1 cellular context compared by ENCODE assay signal in genomic region chr20:45340236-45340847, GRCh38.
TF ChIP-seq lines count a peak whose summit lies in the region.

No MANE protein-coding gene starts in this region.

TF ChIP-seq in HepG2, 621 proteins besides CTCF, POLR2A, EP300 and RAD21 (continued from another document and continues in another):
- TF ChIP-seq, protein P1, sequence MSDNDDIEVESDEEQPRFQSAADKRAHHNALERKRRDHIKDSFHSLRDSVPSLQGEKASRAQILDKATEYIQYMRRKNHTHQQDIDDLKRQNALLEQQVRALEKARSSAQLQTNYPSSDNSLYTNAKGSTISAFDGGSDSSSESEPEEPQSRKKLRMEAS (IDR thresholded peaks at IDR 0.05): peak; percentile 51; the same call in 1 of the 2 replicates
- TF ChIP-seq NFYB (CRISPR knock-in tag; IDR thresholded peaks at IDR 0.05): no peak; the same call in 1 of the 2 replicates
- no peak for TF ChIP-seq POLR2G (IDR thresholded peaks at IDR 0.05; ENCODE audit: low read depth, low read length)
- TF ChIP-seq POGK (CRISPR knock-in tag; conservative IDR thresholded peaks at IDR 0.05): no peak
- 0 out of 2 replicates have a peak, but pooled peaks have one; percentile 55 for TF ChIP-seq HDAC6 (IDR thresholded peaks at IDR 0.05; ENCODE audit: low read depth, low read length)
- TF ChIP-seq, protein P2, sequence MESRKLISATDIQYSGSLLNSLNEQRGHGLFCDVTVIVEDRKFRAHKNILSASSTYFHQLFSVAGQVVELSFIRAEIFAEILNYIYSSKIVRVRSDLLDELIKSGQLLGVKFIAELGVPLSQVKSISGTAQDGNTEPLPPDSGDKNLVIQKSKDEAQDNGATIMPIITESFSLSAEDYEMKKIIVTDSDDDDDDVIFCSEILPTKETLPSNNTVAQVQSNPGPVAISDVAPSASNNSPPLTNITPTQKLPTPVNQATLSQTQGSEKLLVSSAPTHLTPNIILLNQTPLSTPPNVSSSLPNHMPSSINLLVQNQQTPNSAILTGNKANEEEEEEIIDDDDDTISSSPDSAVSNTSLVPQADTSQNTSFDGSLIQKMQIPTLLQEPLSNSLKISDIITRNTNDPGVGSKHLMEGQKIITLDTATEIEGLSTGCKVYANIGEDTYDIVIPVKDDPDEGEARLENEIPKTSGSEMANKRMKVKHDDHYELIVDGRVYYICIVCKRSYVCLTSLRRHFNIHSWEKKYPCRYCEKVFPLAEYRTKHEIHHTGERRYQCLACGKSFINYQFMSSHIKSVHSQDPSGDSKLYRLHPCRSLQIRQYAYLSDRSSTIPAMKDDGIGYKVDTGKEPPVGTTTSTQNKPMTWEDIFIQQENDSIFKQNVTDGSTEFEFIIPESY (CRISPR knock-in tag; IDR thresholded peaks at IDR 0.05): peak; percentile 90
- TF ChIP-seq ZNF432 (CRISPR knock-in tag; IDR thresholded peaks at IDR 0.05; ENCODE audit: borderline replicate concordance): no peak
- TF ChIP-seq REST (IDR thresholded peaks at IDR 0.05; ENCODE audit: borderline replicate concordance in 1 of 2, low read depth in 1 of 2, low read length in 2 of 2): no peak
- no peak for TF ChIP-seq ZZZ3 (CRISPR knock-in tag; IDR thresholded peaks at IDR 0.05; ENCODE audit: borderline replicate concordance)
- TF ChIP-seq ZNF564 (CRISPR knock-in tag; IDR thresholded peaks at IDR 0.05): no peak
- TF ChIP-seq ZNF547 (CRISPR knock-in tag; IDR thresholded peaks at IDR 0.05): no peak
- TF ChIP-seq SETDB1 (CRISPR knock-in tag; IDR thresholded peaks at IDR 0.05; ENCODE audit: borderline replicate concordance): no peak
- TF ChIP-seq ZNF253 (CRISPR knock-in tag; IDR thresholded peaks at IDR 0.05; ENCODE audit: borderline replicate concordance): no peak
- no peak for TF ChIP-seq ZNF709 (CRISPR knock-in tag; IDR thresholded peaks at IDR 0.05)
- TF ChIP-seq ZNF256 (CRISPR knock-in tag; conservative IDR thresholded peaks at IDR 0.05): no peak
- TF ChIP-seq KLF16 (CRISPR knock-in tag; IDR thresholded peaks at IDR 0.05): no peak; a peak in 1 of 4 replicates
- 0 out of 2 replicates have a peak, but pooled peaks have one; percentile 54 for TF ChIP-seq ZNF331 (CRISPR knock-in tag; IDR thresholded peaks at IDR 0.05)
- peak; percentile 77 for TF ChIP-seq SOX13 (IDR thresholded peaks at IDR 0.05)
- peak in 1 of 2 experiments; percentile 98; a peak in 2 of 4 replicates for TF ChIP-seq SOX13 (CRISPR knock-in tag; conservative IDR thresholded peaks at IDR 0.05 in 1 of 2, IDR thresholded peaks at IDR 0.05 in 1 of 2)
- peak; percentile 89 for TF ChIP-seq FOXO1 (CRISPR knock-in tag; IDR thresholded peaks at IDR 0.05)
- TF ChIP-seq, protein P3, sequence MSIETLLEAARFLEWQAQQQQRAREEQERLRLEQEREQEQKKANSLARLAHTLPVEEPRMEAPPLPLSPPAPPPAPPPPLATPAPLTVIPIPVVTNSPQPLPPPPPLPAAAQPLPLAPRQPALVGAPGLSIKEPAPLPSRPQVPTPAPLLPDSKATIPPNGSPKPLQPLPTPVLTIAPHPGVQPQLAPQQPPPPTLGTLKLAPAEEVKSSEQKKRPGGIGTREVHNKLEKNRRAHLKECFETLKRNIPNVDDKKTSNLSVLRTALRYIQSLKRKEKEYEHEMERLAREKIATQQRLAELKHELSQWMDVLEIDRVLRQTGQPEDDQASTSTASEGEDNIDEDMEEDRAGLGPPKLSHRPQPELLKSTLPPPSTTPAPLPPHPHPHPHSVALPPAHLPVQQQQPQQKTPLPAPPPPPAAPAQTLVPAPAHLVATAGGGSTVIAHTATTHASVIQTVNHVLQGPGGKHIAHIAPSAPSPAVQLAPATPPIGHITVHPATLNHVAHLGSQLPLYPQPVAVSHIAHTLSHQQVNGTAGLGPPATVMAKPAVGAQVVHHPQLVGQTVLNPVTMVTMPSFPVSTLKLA (IDR thresholded peaks at IDR 0.05): no peak
- TF ChIP-seq HOXA3 (CRISPR knock-in tag; IDR thresholded peaks at IDR 0.05): no peak; the same call in 1 of the 2 replicates
- TF ChIP-seq ZNF780A (CRISPR knock-in tag; IDR thresholded peaks at IDR 0.05): no peak
- TF ChIP-seq MZF1 (CRISPR knock-in tag; IDR thresholded peaks at IDR 0.05; ENCODE audit: borderline replicate concordance): no peak
- no peak for TF ChIP-seq ATF7-NPFF (CRISPR knock-in tag; IDR thresholded peaks at IDR 0.05; ENCODE audit: low read depth)
- no peak for TF ChIP-seq SMAD1 (CRISPR knock-in tag; IDR thresholded peaks at IDR 0.05; ENCODE audit: borderline replicate concordance, low read depth)
- no peak for TF ChIP-seq PAF1 (CRISPR knock-in tag; IDR thresholded peaks at IDR 0.05)
- TF ChIP-seq ZNF281 (CRISPR knock-in tag; IDR thresholded peaks at IDR 0.05; ENCODE audit: borderline replicate concordance): no peak
- TF ChIP-seq FOXO4 (CRISPR knock-in tag; conservative IDR thresholded peaks at IDR 0.05): no peak
- TF ChIP-seq ZFY (CRISPR knock-in tag; IDR thresholded peaks at IDR 0.05): no peak
- TF ChIP-seq, protein P4, sequence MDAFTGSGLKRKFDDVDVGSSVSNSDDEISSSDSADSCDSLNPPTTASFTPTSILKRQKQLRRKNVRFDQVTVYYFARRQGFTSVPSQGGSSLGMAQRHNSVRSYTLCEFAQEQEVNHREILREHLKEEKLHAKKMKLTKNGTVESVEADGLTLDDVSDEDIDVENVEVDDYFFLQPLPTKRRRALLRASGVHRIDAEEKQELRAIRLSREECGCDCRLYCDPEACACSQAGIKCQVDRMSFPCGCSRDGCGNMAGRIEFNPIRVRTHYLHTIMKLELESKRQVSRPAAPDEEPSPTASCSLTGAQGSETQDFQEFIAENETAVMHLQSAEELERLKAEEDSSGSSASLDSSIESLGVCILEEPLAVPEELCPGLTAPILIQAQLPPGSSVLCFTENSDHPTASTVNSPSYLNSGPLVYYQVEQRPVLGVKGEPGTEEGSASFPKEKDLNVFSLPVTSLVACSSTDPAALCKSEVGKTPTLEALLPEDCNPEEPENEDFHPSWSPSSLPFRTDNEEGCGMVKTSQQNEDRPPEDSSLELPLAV (CRISPR knock-in tag; conservative IDR thresholded peaks at IDR 0.05; ENCODE audit: low read depth): no peak
- TF ChIP-seq THAP9 (CRISPR knock-in tag; IDR thresholded peaks at IDR 0.05; ENCODE audit: borderline replicate concordance): no peak
- TF ChIP-seq ZNF839 (CRISPR knock-in tag; IDR thresholded peaks at IDR 0.05; ENCODE audit: borderline replicate concordance): no peak
- TF ChIP-seq ZSCAN20 (CRISPR knock-in tag; IDR thresholded peaks at IDR 0.05; ENCODE audit: borderline replicate concordance): no peak
- TF ChIP-seq ZNF350 (CRISPR knock-in tag; IDR thresholded peaks at IDR 0.05; ENCODE audit: borderline replicate concordance, low read depth): no peak
- TF ChIP-seq PHF5A (CRISPR knock-in tag; IDR thresholded peaks at IDR 0.05; ENCODE audit: low read depth, unreplicated experiment): peak; percentile 38
- peak; percentile 91 for TF ChIP-seq FOXA3 (CRISPR knock-in tag; IDR thresholded peaks at IDR 0.05)
- TF ChIP-seq, protein P5, sequence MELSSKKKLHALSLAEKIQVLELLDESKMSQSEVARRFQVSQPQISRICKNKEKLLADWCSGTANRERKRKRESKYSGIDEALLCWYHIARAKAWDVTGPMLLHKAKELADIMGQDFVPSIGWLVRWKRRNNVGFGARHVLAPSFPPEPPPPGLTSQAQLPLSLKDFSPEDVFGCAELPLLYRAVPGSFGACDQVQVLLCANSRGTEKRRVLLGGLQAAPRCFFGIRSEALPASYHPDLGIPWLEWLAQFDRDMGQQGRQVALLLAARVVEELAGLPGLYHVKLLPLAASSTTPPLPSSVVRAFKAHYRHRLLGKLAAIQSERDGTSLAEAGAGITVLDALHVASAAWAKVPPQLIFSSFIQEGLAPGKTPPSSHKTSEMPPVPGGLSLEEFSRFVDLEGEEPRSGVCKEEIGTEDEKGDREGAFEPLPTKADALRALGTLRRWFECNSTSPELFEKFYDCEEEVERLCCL (CRISPR knock-in tag; IDR thresholded peaks at IDR 0.05; ENCODE audit: borderline replicate concordance): peak; percentile 84; the same call in 1 of the 2 replicates
- TF ChIP-seq BORCS8-MEF2B (CRISPR knock-in tag; IDR thresholded peaks at IDR 0.05): 0 out of 2 replicates have a peak, but pooled peaks have one; percentile 15
- TF ChIP-seq PLSCR1 (CRISPR knock-in tag; IDR thresholded peaks at IDR 0.05; ENCODE audit: borderline replicate concordance): no peak
